Comparison of ENCODE assay signal across 10 cellular contexts in the genomic region with DNA sequence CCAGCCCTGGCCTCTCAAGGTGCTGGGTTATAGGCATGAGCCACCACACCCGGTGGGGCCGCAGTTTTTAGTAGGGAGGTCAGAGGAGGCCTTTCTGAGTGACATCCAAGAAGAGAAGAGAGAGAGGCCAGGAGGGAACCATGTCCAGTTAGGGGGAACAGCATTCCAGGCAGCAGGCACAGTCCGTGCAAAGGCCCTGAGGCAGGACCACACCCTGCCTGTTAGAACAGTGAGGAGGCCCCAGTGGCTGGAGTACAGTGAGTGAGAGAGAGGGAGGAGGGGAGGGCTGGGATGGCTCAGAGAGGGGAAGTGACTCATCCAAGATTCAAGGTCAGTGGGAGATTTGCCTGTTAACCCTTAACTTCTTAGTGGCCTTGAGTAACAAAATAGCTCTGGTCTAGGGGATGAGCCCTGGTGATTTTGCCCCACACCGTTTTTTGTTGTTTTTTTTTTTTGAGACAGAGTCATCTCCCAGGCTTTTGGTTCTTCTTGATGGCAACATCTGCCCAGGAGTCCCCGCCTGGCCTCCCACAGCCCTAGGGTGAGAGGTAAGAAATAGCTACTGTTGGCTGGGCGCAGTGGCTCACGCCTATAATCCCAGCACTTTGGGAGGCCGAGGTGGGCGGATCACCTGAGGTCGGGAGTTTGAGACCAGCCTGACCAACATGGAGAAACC. TPM values are rescaled to one million over a fixed set of nuclear protein-coding genes. Genes with fewer than 3 reads are reported as not detected.
DNase-seq lines count a peak whose midpoint lies in the region; FAIRE-seq and TF ChIP-seq lines count a peak whose summit lies in the region.
"Had no signal": no experiment of that assay in that cellular context is flagged by ENCODE, and none has a peak within 500 bp of the region (broad histone marks: within the 10 kb centered on the region; RNA-seq: fewer than 3 reads in every experiment).

No MANE protein-coding gene starts in this region.

- H3K4me3 ChIP-seq in H1 (ENCODE audit: extremely low read depth in 1 of 4, insufficient read depth in 2 of 4, low read depth in 3 of 4, low read length in 4 of 4), result no peak overlapping the region
- no peak overlapping the region for H3K4me3 ChIP-seq in trophoblast cell (ENCODE audit: low read depth, low read length)

- no peak for FAIRE-seq in H1 (lab: Jason Lieb, UNC)
- FAIRE-seq: A204.1 had no signal

- no peak for TF ChIP-seq POLR2A in H1 (IDR thresholded peaks at IDR 0.05; ENCODE audit: control extremely low read depth in 1 of 2, low read depth in 2 of 2, low read length in 2 of 2)

- H4K91ac ChIP-seq in H1 (replicated peaks; ENCODE audit: insufficient read length, low read length) (no peak overlapping the region), trophoblast cell (ENCODE audit: low read depth, low read length) (no peak overlapping the region)

- H3K79me2 ChIP-seq in H1 (ENCODE audit: control insufficient read depth in 1 of 2, insufficient read depth in 2 of 2, low read length in 2 of 2) (peaks cover 0 to 6% of the 10 kb centered on the region in 2 experiments; a peak in 2 of 4 replicates), trophoblast cell (ENCODE audit: control insufficient read depth, insufficient read depth, low read length, poor library complexity) (peaks cover 11% of the 10 kb centered on the region)
- H3K79me2 ChIP-seq: parathyroid adenoma had no signal

- peak; percentile 44 for DNase-seq in DMS 273 (lab: John Stamatoyannopoulos, UW; ENCODE audit: unreplicated experiment)
- no peak for DNase-seq in DMS 273 treated with DMSO at 0.1 percent for 48 hours (lab: John Stamatoyannopoulos, UW)
- DNase-seq in OCI-M1 (lab: John Stamatoyannopoulos, UW), result peak; percentile 97
- peak in 1 of 2 experiments; percentile 49 for DNase-seq in H1 (ENCODE audit: low read depth in 1 of 2, low spot score in 2 of 2)
- peak; percentile 88 to 91 for DNase-seq in trophoblast cell
- no peak for DNase-seq in superior temporal gyrus (ENCODE audit: extremely low spot score)
- no peak for DNase-seq in GM13977 (ENCODE audit: low spot score)
- no peak for DNase-seq in immature natural killer cell

- CTCF ChIA-PET in H1 (lab: Charles Lee; ENCODE audit: partially characterized antibody), result interaction anchor here (0.6 to 7.4 kb wide), 9 partner anchors 19 to 161 kb away, joined by 3 to 111 read pairs (median 4); no protein-coding TSS in a partner anchor

- H3K27ac ChIP-seq in H1 (ENCODE audit: low read depth, low read length) (no peak overlapping the region), trophoblast cell (ENCODE audit: low read depth, low read length) (peak overlapping the region; percentile 41)
- H3K27ac ChIP-seq: parathyroid adenoma had no signal

- H3K4me1 ChIP-seq in H1 (replicated peaks in 1 of 4; ENCODE audit: control insufficient read depth in 3 of 4, insufficient read depth in 4 of 4, low read length in 3 of 4) (peaks cover 0 to 5% (median 2%) of the 10 kb centered on the region in 4 experiments; a peak in 3 of 7 replicates), trophoblast cell (ENCODE audit: control insufficient read depth in 1 of 2, insufficient read depth in 2 of 2, low read length in 2 of 2) (peaks cover 13 to 16% of the 10 kb centered on the region in 2 experiments)

- H3K9ac ChIP-seq in H1 (replicated peaks in 1 of 4; ENCODE audit: extremely low read depth in 1 of 4, low read depth in 3 of 4, low read length in 3 of 4) (no peak overlapping the region), trophoblast cell (ENCODE audit: low read length) (no peak overlapping the region)
- H3K9ac ChIP-seq: parathyroid adenoma had no signal

- H3K23me2 ChIP-seq in H1 (ENCODE audit: low read depth, low read length), result no peaks in the 10 kb centered on the region; the same call in 1 of the 2 replicates

- 0 out of 2 replicates have a peak overlapping the region, but pooled peaks have one; percentile 9 for H2BK12ac ChIP-seq in H1 (ENCODE audit: low read depth, low read length)
- H2BK12ac ChIP-seq in trophoblast cell (ENCODE audit: low read length), result peak overlapping the region; percentile 57

- H3K9me3 ChIP-seq in H1 (ENCODE audit: insufficient read depth in 2 of 2, low read depth in 1 of 2, low read length in 1 of 2) (no peaks in the 10 kb centered on the region), trophoblast cell (ENCODE audit: insufficient read depth, low read depth, low read length) (no peaks in the 10 kb centered on the region)

- peaks cover 0 to 4% of the 10 kb centered on the region in 2 experiments for H4K20me1 ChIP-seq in H1 (replicated peaks in 1 of 2; ENCODE audit: control insufficient read depth in 1 of 2, insufficient read depth in 2 of 2, low read length in 2 of 2)

- H2AK5ac ChIP-seq in H1 (ENCODE audit: low read depth, low read length), result no peak overlapping the region
- no peak overlapping the region for H2AK5ac ChIP-seq in trophoblast cell (ENCODE audit: low read length)

- H3K14ac ChIP-seq in H1 (ENCODE audit: insufficient read length), result no peak overlapping the region
- H3K14ac ChIP-seq in trophoblast cell (ENCODE audit: low read length), result no peak overlapping the region

- H2BK20ac ChIP-seq in H1 (ENCODE audit: low read length), result no peak overlapping the region

- H3K4me1 Mint-ChIP-seq in immature natural killer cell, result peaks cover 14 to 19% of the 10 kb centered on the region in 2 donors

- H2BK15ac ChIP-seq in H1 (ENCODE audit: low read length), result no peak overlapping the region

- no peak overlapping the region for H2BK120ac ChIP-seq in H1 (replicated peaks; ENCODE audit: low read depth, low read length)
- H2BK120ac ChIP-seq in trophoblast cell (ENCODE audit: insufficient read depth, low read length, poor library complexity), result no peak overlapping the region

- H2BK5ac ChIP-seq in H1 (ENCODE audit: low read depth, low read length) (no peak overlapping the region), trophoblast cell (ENCODE audit: low read depth, low read length, poor library complexity) (no peak overlapping the region)

- H4K8ac ChIP-seq in H1 (ENCODE audit: extremely low read depth, insufficient read depth, low read length) (no peak overlapping the region), trophoblast cell (ENCODE audit: low read depth, low read length) (no peak overlapping the region)

- no peaks in the 10 kb centered on the region for H3K9me3 Mint-ChIP-seq in immature natural killer cell

- no peak for TF ChIP-seq RAD21 in H1 (IDR thresholded peaks at IDR 0.05 in 1 of 2, conservative IDR thresholded peaks at IDR 0.05 in 1 of 2; ENCODE audit: low read depth in 2 of 2, low read length in 2 of 2)

- in situ Hi-C loops in GM13977 (cut with MboI; ENCODE audit: low pct_unique_long_range_greater_than_20kb, low sequenced_read_pairs, unreplicated experiment), result no loop called here

- H3K4me3 Mint-ChIP-seq in immature natural killer cell, result no peak overlapping the region

- no peak overlapping the region for H4K5ac ChIP-seq in H1 (ENCODE audit: insufficient read length, low read depth, low read length)

- WGBS in H1 (ENCODE audit: extremely low coverage in 1 of 2, insufficient coverage in 1 of 2, insufficient read length in 1 of 2, insufficient replicate concordance in 2 of 2, low coverage in 1 of 2, low lambda C conversion rate in 2 of 2, missing lambda C conversion rate in 1 of 2), 2 experiments, result 91% methylated on average over 10 of the region's 10 CpGs; no CpG with 5 or more reads in 1 of the 2 experiments
- WGBS in trophoblast cell (ENCODE audit: extremely low coverage, insufficient coverage, insufficient read length), result no CpG with 5 or more reads among the region's 10 CpGs

- H3K79me1 ChIP-seq in H1 (ENCODE audit: low read depth, low read length), result peaks cover 3% of the 10 kb centered on the region; the same call in 1 of the 2 replicates
- peaks cover 16% of the 10 kb centered on the region for H3K79me1 ChIP-seq in trophoblast cell (ENCODE audit: low read length)

- no peak overlapping the region for H3K27ac Mint-ChIP-seq in immature natural killer cell

- H3K56ac ChIP-seq in H1 (replicated peaks; ENCODE audit: insufficient read length, low read depth, low read length), result no peak overlapping the region

- H3K23ac ChIP-seq in H1 (ENCODE audit: insufficient read length), result no peak overlapping the region
- H3K23ac ChIP-seq in trophoblast cell (ENCODE audit: low read length), result no peak overlapping the region

- POLR2A ChIA-PET in H1 (lab: Charles Lee; ENCODE audit: partially characterized antibody), result interaction anchor here (1.0 kb wide), 1 partner anchor 100 kb away, joined by 3 read pairs; no protein-coding TSS in a partner anchor

- H3K36me3 Mint-ChIP-seq in immature natural killer cell, result no peaks in the 10 kb centered on the region

- H3K36me3 ChIP-seq in H1 (ENCODE audit: control insufficient read depth in 2 of 4, insufficient read depth in 4 of 4, low read length in 3 of 4) (no peaks in the 10 kb centered on the region), trophoblast cell (ENCODE audit: control insufficient read depth in 1 of 2, insufficient read depth in 2 of 2, low read length in 2 of 2) (no peaks in the 10 kb centered on the region)

- no peak overlapping the region for H3K4me2 ChIP-seq in H1 (ENCODE audit: insufficient read depth in 1 of 2, low read depth in 2 of 2, low read length in 2 of 2)
- H3K4me2 ChIP-seq in trophoblast cell (ENCODE audit: low read length), result no peak overlapping the region

- no peak for TF ChIP-seq EP300 in H1 (IDR thresholded peaks at IDR 0.05; ENCODE audit: borderline replicate concordance in 1 of 2, low read depth in 2 of 2, low read length in 2 of 2)

- H3K18ac ChIP-seq in H1 (ENCODE audit: extremely low read depth, low read length), result no peak overlapping the region
- H3K18ac ChIP-seq in trophoblast cell (ENCODE audit: low read length), result no peak overlapping the region

- peaks cover 2 to 4% (median 3%) of the 10 kb centered on the region in 3 donors for H3K27me3 Mint-ChIP-seq in immature natural killer cell (ENCODE audit: low read depth in 3 of 3)

- no peak overlapping the region for H4K12ac ChIP-seq in trophoblast cell (ENCODE audit: low read depth, low read length)

- TF ChIP-seq CTCF in H1 (IDR thresholded peaks at IDR 0.05; ENCODE audit: control extremely low read depth in 1 of 3, insufficient read depth in 1 of 3, low read depth in 1 of 3, low read length in 3 of 3) (no peak), GM13977 (IDR thresholded peaks at IDR 0.05; ENCODE audit: extremely low read depth, insufficient read depth, missing control alignments) (no peak)

- H3K27me3 ChIP-seq in H1 (replicated peaks in 1 of 4; ENCODE audit: control insufficient read depth in 3 of 4, extremely low read depth in 1 of 4, insufficient read depth in 3 of 4, low read length in 3 of 4) (no peaks in the 10 kb centered on the region), trophoblast cell (ENCODE audit: insufficient read depth, low read length) (no peaks in the 10 kb centered on the region)

- no peak overlapping the region for H2AFZ ChIP-seq in H1 (ENCODE audit: low read length)
- no peak overlapping the region for H2AFZ ChIP-seq in trophoblast cell (ENCODE audit: insufficient read depth, low read length, poor library complexity)
- H2AFZ ChIP-seq: parathyroid adenoma had no signal

- H3K4ac ChIP-seq in H1 (replicated peaks; ENCODE audit: insufficient read length, low read depth, low read length), result no peak overlapping the region
- H3K4ac ChIP-seq in trophoblast cell (ENCODE audit: low read depth, low read length), result no peak overlapping the region

RNA-seq across cellular contexts. Expression of gene PLIN3, which starts 2.7 kb away (rescaled TPM):
- 60.7 and 68.1 TPM in 2 replicates for total RNA-seq in H1 (2021; fragmentation: NEBNext Ultra II Directional; extraction: Animal tissue kit (Norgen Biotek cat#: 25700))
- polyA plus RNA-seq in H1 (2011; rRNA removed) (61.5 and 67.3 TPM in 2 replicates), immature natural killer cell (10 to 100 TPM; 28.0 to 41.9 (median 32.2) TPM)
- polyA plus RNA-seq in H1 (2011; cell fraction: cytosol; rRNA removed), result 79.2 TPM
- 43.4 TPM for polyA plus RNA-seq in H1 (2011; cell fraction: nucleus; rRNA removed)
- 35.1 to 58.7 TPM (median 50.1 TPM) in 4 replicates for polyA plus RNA-seq in H1 (2012, experiment 1 of 2)
- 56.8 TPM for polyA plus RNA-seq in H1 (2012, experiment 2 of 2)
- polyA plus RNA-seq in H1 (2013, experiment 1 of 2), result 36.3 TPM
- polyA plus RNA-seq in H1 (2013, experiment 2 of 2), result 31.4 TPM
- polyA minus RNA-seq in H1 (2011; rRNA and poly(A)+ RNA removed), result 32.7 and 48.3 TPM in 2 replicates
- polyA minus RNA-seq in H1 (2011; cell fraction: cytosol; rRNA and poly(A)+ RNA removed), result 60.8 TPM
- polyA minus RNA-seq in H1 (2011; cell fraction: nucleus; rRNA and poly(A)+ RNA removed), result 36.9 TPM
- polyA plus RNA-seq in trophoblast cell (2013), result 45.5 and 47.5 TPM in 2 replicates

RNA-seq across cellular contexts. Expression of gene ARRDC5, which starts 32.5 kb away (rescaled TPM):
- total RNA-seq in H1 (2021; fragmentation: NEBNext Ultra II Directional; extraction: Animal tissue kit (Norgen Biotek cat#: 25700)), result not detected in 2 replicates
- polyA plus RNA-seq in H1 (2011; rRNA removed), result not detected in 2 replicates
- not detected for polyA plus RNA-seq in H1 (2011; cell fraction: cytosol; rRNA removed)
- polyA plus RNA-seq in H1 (2011; cell fraction: nucleus; rRNA removed), result not detected
- not detected in 4 replicates for polyA plus RNA-seq in H1 (2012, experiment 1 of 2)
- polyA plus RNA-seq in H1 (2012, experiment 2 of 2), result not detected
- polyA plus RNA-seq in H1 (2013, experiment 1 of 2), result not detected
- not detected for polyA plus RNA-seq in H1 (2013, experiment 2 of 2)
- not detected in 2 replicates for polyA minus RNA-seq in H1 (2011; rRNA and poly(A)+ RNA removed)
- not detected for polyA minus RNA-seq in H1 (2011; cell fraction: cytosol; rRNA and poly(A)+ RNA removed)
- not detected for polyA minus RNA-seq in H1 (2011; cell fraction: nucleus; rRNA and poly(A)+ RNA removed)
- not detected in 2 replicates for polyA plus RNA-seq in trophoblast cell (2013)
- polyA plus RNA-seq in immature natural killer cell, result 1 to 10 TPM; 1.3 to 2.5 (median 2.5) TPM

RNA-seq across cellular contexts. Expression of gene TICAM1, which starts 38.7 kb away (rescaled TPM):
- total RNA-seq in H1 (2021; fragmentation: NEBNext Ultra II Directional; extraction: Animal tissue kit (Norgen Biotek cat#: 25700)), result 0.65 TPM in 2 replicates
- 0.41 and 0.57 TPM in 2 replicates for polyA plus RNA-seq in H1 (2011; rRNA removed)
- polyA plus RNA-seq in H1 (2011; cell fraction: cytosol; rRNA removed), result 0.21 TPM
- polyA plus RNA-seq in H1 (2011; cell fraction: nucleus; rRNA removed), result 0.21 TPM
- polyA plus RNA-seq in H1 (2012, experiment 1 of 2), result 0.72 to 1.2 TPM (median 0.94 TPM) in 4 replicates
- 0.34 TPM for polyA plus RNA-seq in H1 (2012, experiment 2 of 2)
- 0.95 TPM for polyA plus RNA-seq in H1 (2013, experiment 1 of 2)
- polyA plus RNA-seq in H1 (2013, experiment 2 of 2), result 0.98 TPM
- 0.09 TPM in 1 of 2 replicates, not detected in the other for polyA minus RNA-seq in H1 (2011; rRNA and poly(A)+ RNA removed)
- polyA minus RNA-seq in H1 (2011; cell fraction: cytosol; rRNA and poly(A)+ RNA removed), result not detected
- polyA minus RNA-seq in H1 (2011; cell fraction: nucleus; rRNA and poly(A)+ RNA removed), result not detected
- 7.5 and 7.6 TPM in 2 replicates for polyA plus RNA-seq in trophoblast cell (2013)
- 10 to 100 TPM in 1 of 3 donors, 1 to 10 TPM in 2; 3.3 to 15.7 (median 4.5) TPM for polyA plus RNA-seq in immature natural killer cell

RNA-seq across cellular contexts. Expression of gene UHRF1, which starts 39.1 kb away (rescaled TPM):
- total RNA-seq in H1 (2021; fragmentation: NEBNext Ultra II Directional; extraction: Animal tissue kit (Norgen Biotek cat#: 25700)), result 65.8 and 66.6 TPM in 2 replicates
- polyA plus RNA-seq in H1 (2011; rRNA removed) (14.7 and 24.8 TPM in 2 replicates), immature natural killer cell (1 to 10 TPM in 1 of 3 donors, under 1 TPM in 1, not detected in 1; 0.91 to 5.1 TPM)
- 20.0 TPM for polyA plus RNA-seq in H1 (2011; cell fraction: cytosol; rRNA removed)
- 27.9 TPM for polyA plus RNA-seq in H1 (2011; cell fraction: nucleus; rRNA removed)
- 29.8 to 42.0 TPM (median 39.2 TPM) in 4 replicates for polyA plus RNA-seq in H1 (2012, experiment 1 of 2)
- polyA plus RNA-seq in H1 (2012, experiment 2 of 2), result 14.2 TPM
- 29.4 TPM for polyA plus RNA-seq in H1 (2013, experiment 1 of 2)
- 28.0 TPM for polyA plus RNA-seq in H1 (2013, experiment 2 of 2)
- polyA minus RNA-seq in H1 (2011; rRNA and poly(A)+ RNA removed), result 18.2 and 19.0 TPM in 2 replicates
- polyA minus RNA-seq in H1 (2011; cell fraction: cytosol; rRNA and poly(A)+ RNA removed), result 20.1 TPM
- 15.6 TPM for polyA minus RNA-seq in H1 (2011; cell fraction: nucleus; rRNA and poly(A)+ RNA removed)
- 15.1 and 16.0 TPM in 2 replicates for polyA plus RNA-seq in trophoblast cell (2013)

Comparison
In these comparisons a context has a peak if more than half of its experiments do, and no peak if none do; other contexts are left out.
1. DNase-seq: peak in DMS 273 (single experiment), OCI-M1 (single experiment) and trophoblast cell (2 of 2); none in DMS 273 treated with DMSO at 0.1 percent for 48 hours (single experiment), superior temporal gyrus (single experiment), GM13977 (single experiment) and immature natural killer cell (0 of 3).